ENCODE assay signal across 14 cellular contexts in genomic region chr12:98156697-98157096, GRCh38.
DNase-seq lines count a peak whose midpoint lies in the region; ATAC-seq, FAIRE-seq and TF ChIP-seq lines count a peak whose summit lies in the region.
"Had no signal": no experiment of that assay in that cellular context is flagged by ENCODE, and none has a peak within 500 bp of the region (broad histone marks: within the 10 kb centered on the region; RNA-seq: fewer than 3 reads in every experiment).

No MANE protein-coding gene starts in this region.

- H3K56ac ChIP-seq in IMR-90 (ENCODE audit: extremely low read depth, insufficient read depth, low read length): no peak overlapping the region

- no peaks in the 10 kb centered on the region for H3K27me3 Mint-ChIP-seq in stimulated activated memory B cell treated with anti-CD40 and anti-IgM and Interleukin-4, amounts not matched to agents 10 μg/mL and 1 μg/mL and 100 μg/mL, for 72 hours
- H3K27me3 Mint-ChIP-seq: IgD-negative memory B cell had no signal

- H4K8ac ChIP-seq in IMR-90 (ENCODE audit: low read depth in 2 of 2, low read length in 2 of 2): no peak overlapping the region

- H3K18ac ChIP-seq in IMR-90 (ENCODE audit: low read depth, low read length): no peak overlapping the region

- no peak for FAIRE-seq in GM12892 (lab: Jason Lieb, UNC)

- H2AFZ ChIP-seq in IMR-90 (replicated peaks; ENCODE audit: low read length, poor library complexity): no peak overlapping the region
- H2AFZ ChIP-seq: GM23338 had no signal

- no peak overlapping the region for H3K9ac ChIP-seq in IMR-90 (ENCODE audit: low read depth, low read length)
- H3K9ac ChIP-seq: BLaER1 had no signal

- no peak overlapping the region for H4K91ac ChIP-seq in IMR-90 (ENCODE audit: insufficient read depth, low read depth, low read length)

- no peaks in the 10 kb centered on the region for H3K9me3 ChIP-seq in IMR-90 (ENCODE audit: control insufficient read depth, insufficient read depth, low read length)
- H3K9me3 ChIP-seq: BLaER1, Caco-2 had no signal

- dilution Hi-C loops in IMR-90 (cut with HindIII; ENCODE audit: low sequenced_read_pairs, unreplicated experiment): no loop called here

- BruUV-seq in IMR-90 (replicated peaks; lab: Mats Ljungman, UMichigan): no TSS peak

- H3K9me3 Mint-ChIP-seq in stimulated activated memory B cell treated with anti-CD40 and anti-IgM and Interleukin-4, amounts not matched to agents 10 μg/mL and 1 μg/mL and 100 μg/mL, for 72 hours: no peaks in the 10 kb centered on the region
- H3K9me3 Mint-ChIP-seq: CD8-positive, alpha-beta memory T cell; GM23338 had no signal

- H3K4me1 ChIP-seq in IMR-90 (ENCODE audit: control insufficient read depth, insufficient read depth, low read length): no peaks in the 10 kb centered on the region

- H3K27ac Mint-ChIP-seq in stimulated activated memory B cell treated with anti-CD40 and anti-IgM and Interleukin-4, amounts not matched to agents 10 μg/mL and 1 μg/mL and 100 μg/mL, for 72 hours: no peak overlapping the region
- H3K27ac Mint-ChIP-seq: CD8-positive, alpha-beta memory T cell; GM23338; IgD-negative memory B cell had no signal

- no peaks in the 10 kb centered on the region for H3K36me3 Mint-ChIP-seq in stimulated activated memory B cell treated with anti-CD40 and anti-IgM and Interleukin-4, amounts not matched to agents 10 μg/mL and 1 μg/mL and 100 μg/mL, for 72 hours
- H3K36me3 Mint-ChIP-seq: CD8-positive, alpha-beta memory T cell; IgD-negative memory B cell had no signal

- H2BK20ac ChIP-seq in IMR-90 (ENCODE audit: low read depth, low read length): no peak overlapping the region

- H3K27ac ChIP-seq in IMR-90 (ENCODE audit: insufficient read depth, low read length): no peak overlapping the region
- H3K27ac ChIP-seq: BLaER1 had no signal

- POLR2A ChIA-PET in IMR-90 (lab: Charles Lee; ENCODE audit: unreplicated experiment): no interaction called here

- H2BK15ac ChIP-seq in IMR-90 (ENCODE audit: low read depth, low read length): no peak overlapping the region

- no peak overlapping the region for H3K14ac ChIP-seq in IMR-90 (replicated peaks; ENCODE audit: low read depth, low read length)

- no peaks in the 10 kb centered on the region for H3K9me1 ChIP-seq in IMR-90 (ENCODE audit: insufficient read depth, low read length)

- H2BK120ac ChIP-seq in IMR-90 (ENCODE audit: low read depth, low read length): no peak overlapping the region

- H2BK5ac ChIP-seq in IMR-90 (ENCODE audit: low read depth, low read length, poor library complexity, severe bottlenecking): no peak overlapping the region

- H3K4ac ChIP-seq in IMR-90 (ENCODE audit: low read depth, low read length): no peak overlapping the region

- H2AK9ac ChIP-seq in IMR-90 (replicated peaks; ENCODE audit: low read depth, low read length, poor library complexity): no peak overlapping the region

- no peak for ATAC-seq in IMR-90 (ENCODE audit: low read depth)
- no peak for ATAC-seq in stimulated activated memory B cell treated with anti-CD40 and anti-IgM and Interleukin-4, amounts not matched to agents 10 μg/mL and 1 μg/mL and 100 μg/mL, for 72 hours
- ATAC-seq: GM23338 had no signal

- H4K20me1 ChIP-seq in IMR-90 (ENCODE audit: insufficient read depth, low read length): no peaks in the 10 kb centered on the region
- H4K20me1 ChIP-seq: BLaER1 had no signal

- TF ChIP-seq POLR2A in IMR-90 (IDR thresholded peaks at IDR 0.05; ENCODE audit: low read depth, low read length): no peak
- TF ChIP-seq POLR2A in GM12892 (IDR thresholded peaks at IDR 0.05; ENCODE audit: low read depth, low read length): no peak

- no peaks in the 10 kb centered on the region for H3K27me3 ChIP-seq in IMR-90 (ENCODE audit: control insufficient read depth, insufficient read depth, low read length)
- H3K27me3 ChIP-seq: BLaER1 had no signal

- in situ Hi-C loops in IMR-90 (cut with MboI; ENCODE audit: low sequenced_read_pairs): no loop called here

- no peaks in the 10 kb centered on the region for H3K79me1 ChIP-seq in IMR-90 (ENCODE audit: low read depth in 1 of 2, low read length in 2 of 2)

- no peak overlapping the region for H3K4me2 ChIP-seq in IMR-90 (ENCODE audit: low read depth, low read length)
- H3K4me2 ChIP-seq: BLaER1, GM23338 had no signal

- WGBS in IMR-90 (ENCODE audit: extremely low coverage in 2 of 2, insufficient read length in 1 of 2), 2 experiments: no CpG with 5 or more reads among the region's 2 CpGs

- no peak overlapping the region for H3K4me3 ChIP-seq in IMR-90 (ENCODE audit: insufficient read depth, low read depth, low read length)
- H3K4me3 ChIP-seq: BLaER1, GM23338 had no signal

- TF ChIP-seq RAD21 in IMR-90 (IDR thresholded peaks at IDR 0.05; ENCODE audit: low read length): no peak

- no peak overlapping the region for H2AK5ac ChIP-seq in IMR-90 (ENCODE audit: low read depth, low read length)

- DNase-seq in NCI-H510A treated with DMSO at 0.1 percent for 48 hours (lab: John Stamatoyannopoulos, UW) (peak; percentile 14), NCI-H510A (lab: John Stamatoyannopoulos, UW) (no peak), IMR-90 (no peak), NCI-H748 treated with DMSO at 0.1 percent for 48 hours (lab: John Stamatoyannopoulos, UW) (peak; percentile 6), germinal center (ENCODE audit: low spot score) (no peak), GM12892 (ENCODE audit: insufficient read length) (no peak)
- DNase-seq: AML-193; Caco-2; CD8-positive, alpha-beta memory T cell; H7 had no signal

- no peaks in the 10 kb centered on the region for H3K36me3 ChIP-seq in IMR-90 (ENCODE audit: control insufficient read depth, insufficient read depth, low read length)
- H3K36me3 ChIP-seq: BLaER1 had no signal

- CTCF ChIA-PET in IMR-90 (lab: Yijun Ruan, JAX): no interaction called here

- H3K23ac ChIP-seq in IMR-90 (ENCODE audit: low read depth, low read length): no peak overlapping the region

- H4K5ac ChIP-seq in IMR-90 (ENCODE audit: low read depth, low read length): no peak overlapping the region

- no peak for TF ChIP-seq CTCF in IMR-90 (conservative IDR thresholded peaks at IDR 0.05; ENCODE audit: low read depth, low read length)

- intact Hi-C loops in IMR-90 (cut with micrococcal nuclease): no loop called here

- H3K4me3 Mint-ChIP-seq in stimulated activated memory B cell treated with anti-CD40 and anti-IgM and Interleukin-4, amounts not matched to agents 10 μg/mL and 1 μg/mL and 100 μg/mL, for 72 hours: no peak overlapping the region
- H3K4me3 Mint-ChIP-seq: CD8-positive, alpha-beta memory T cell; GM23338; IgD-negative memory B cell had no signal

- H3K4me1 Mint-ChIP-seq in stimulated activated memory B cell treated with anti-CD40 and anti-IgM and Interleukin-4, amounts not matched to agents 10 μg/mL and 1 μg/mL and 100 μg/mL, for 72 hours: no peaks in the 10 kb centered on the region
- H3K4me1 Mint-ChIP-seq: CD8-positive, alpha-beta memory T cell; IgD-negative memory B cell had no signal

TF ChIP-seq in IMR-90, 13 proteins besides CTCF, POLR2A, EP300 and RAD21:
- TF ChIP-seq MAFK (IDR thresholded peaks at IDR 0.05; ENCODE audit: low read depth, low read length): 0 out of 2 replicates have a peak, but pooled peaks have one; percentile 5
- no peak for TF ChIP-seq NFE2L2 (IDR thresholded peaks at IDR 0.05; ENCODE audit: low read depth, low read length)

Comparison
In these comparisons a context has a peak if more than half of its experiments do, and no peak if none do; other contexts are left out.
1. DNase-seq: peak in NCI-H510A treated with DMSO at 0.1 percent for 48 hours (single experiment) and NCI-H748 treated with DMSO at 0.1 percent for 48 hours (single experiment); none in NCI-H510A (single experiment), IMR-90 (single experiment), germinal center (single experiment) and GM12892 (single experiment).